Comparison of ENCODE assay signal across 22 cellular contexts in genomic region chr14:100453930-100454329, GRCh38.
"Had no signal": no experiment of that assay in that cellular context is flagged by ENCODE, and none has a peak within 500 bp of the region (broad histone marks: within the 10 kb centered on the region; RNA-seq: fewer than 3 reads in every experiment).

No MANE protein-coding gene starts in this region.

- H3K4me1 ChIP-seq: parathyroid adenoma, right lobe of liver, tibial nerve, upper lobe of left lung had no signal

- H3K4me3 ChIP-seq: lung, right lobe of liver, thoracic aorta, tibial nerve, upper lobe of left lung had no signal

- H3K9me3 Mint-ChIP-seq: effector memory CD8-positive, alpha-beta T cell; natural killer cell; stimulated activated naive B cell treated with anti-CD40 and anti-IgM and Interleukin-4, amounts not matched to agents 10 μg/mL and 1 μg/mL and 100 μg/mL, for 72 hours; stimulated activated naive CD8-positive, alpha-beta T cell treated with anti-CD3 and anti-CD28 coated beads, Interleukin-15, Interleukin-2, amounts not matched to agents 100 ng/mL and 50 ng/mL, for 24 hours had no signal

- FAIRE-seq: frontal cortex, kidney, small intestine, urothelium cell line had no signal

- H3K9ac ChIP-seq: parathyroid adenoma had no signal

- H3K27me3 ChIP-seq: neutrophil, right lobe of liver, tibial nerve, upper lobe of left lung had no signal

- ATAC-seq: effector memory CD8-positive, alpha-beta T cell; left lobe of liver; natural killer cell; right lobe of liver; stimulated activated naive B cell treated with anti-CD40 and anti-IgM and Interleukin-4, amounts not matched to agents 10 μg/mL and 1 μg/mL and 100 μg/mL, for 72 hours had no signal

- H3K27ac ChIP-seq: neutrophil, parathyroid adenoma, right lobe of liver, thoracic aorta, tibial nerve, upper lobe of left lung had no signal

- DNase-seq: cortex of kidney; effector memory CD8-positive, alpha-beta T cell; hypothalamus; kidney; natural killer cell; right lobe of liver; small intestine; stimulated activated CD4-positive, alpha-beta T cell treated with anti-CD3 and anti-CD28 coated beads, Interleukin-15, amount 100 ng/mL, for 24 hours; stimulated activated CD4-positive, alpha-beta T cell treated with anti-CD3 and anti-CD28 coated beads, Interleukin-2, amount 100 ng/mL, for 48 hours; stimulated activated naive B cell treated with anti-CD40 and anti-IgM and Interleukin-4, amounts not matched to agents 10 μg/mL and 1 μg/mL and 100 μg/mL, for 72 hours; upper lobe of left lung had no signal

- H3K4me1 Mint-ChIP-seq: stimulated activated naive B cell treated with anti-CD40 and anti-IgM and Interleukin-4, amounts not matched to agents 10 μg/mL and 1 μg/mL and 100 μg/mL, for 72 hours had no signal

- H2AFZ ChIP-seq: parathyroid adenoma had no signal

- H3K27me3 Mint-ChIP-seq: effector memory CD8-positive, alpha-beta T cell; memory B cell; stimulated activated naive B cell treated with anti-CD40 and anti-IgM and Interleukin-4, amounts not matched to agents 10 μg/mL and 1 μg/mL and 100 μg/mL, for 72 hours; stimulated activated naive CD8-positive, alpha-beta T cell treated with anti-CD3 and anti-CD28 coated beads, Interleukin-15, Interleukin-2, amounts not matched to agents 100 ng/mL and 50 ng/mL, for 24 hours had no signal

- H3K27ac Mint-ChIP-seq: effector memory CD8-positive, alpha-beta T cell; memory B cell; natural killer cell; progenitor cell of endocrine pancreas; stimulated activated naive B cell treated with anti-CD40 and anti-IgM and Interleukin-4, amounts not matched to agents 10 μg/mL and 1 μg/mL and 100 μg/mL, for 72 hours; stimulated activated naive CD8-positive, alpha-beta T cell treated with anti-CD3 and anti-CD28 coated beads, Interleukin-15, Interleukin-2, amounts not matched to agents 100 ng/mL and 50 ng/mL, for 24 hours had no signal

- H3K4me3 Mint-ChIP-seq: effector memory CD8-positive, alpha-beta T cell; memory B cell; natural killer cell; stimulated activated naive B cell treated with anti-CD40 and anti-IgM and Interleukin-4, amounts not matched to agents 10 μg/mL and 1 μg/mL and 100 μg/mL, for 72 hours; stimulated activated naive CD8-positive, alpha-beta T cell treated with anti-CD3 and anti-CD28 coated beads, Interleukin-15, Interleukin-2, amounts not matched to agents 100 ng/mL and 50 ng/mL, for 24 hours had no signal

- H3K9me3 ChIP-seq: neutrophil, right lobe of liver, thoracic aorta, tibial nerve, upper lobe of left lung had no signal

- H3K36me3 ChIP-seq: neutrophil, right lobe of liver, thoracic aorta, upper lobe of left lung had no signal

- H3K36me3 Mint-ChIP-seq: natural killer cell had no signal

- H3K79me2 ChIP-seq: parathyroid adenoma had no signal
